Comparison of ENCODE assay signal across 11 cellular contexts in the genomic region with DNA sequence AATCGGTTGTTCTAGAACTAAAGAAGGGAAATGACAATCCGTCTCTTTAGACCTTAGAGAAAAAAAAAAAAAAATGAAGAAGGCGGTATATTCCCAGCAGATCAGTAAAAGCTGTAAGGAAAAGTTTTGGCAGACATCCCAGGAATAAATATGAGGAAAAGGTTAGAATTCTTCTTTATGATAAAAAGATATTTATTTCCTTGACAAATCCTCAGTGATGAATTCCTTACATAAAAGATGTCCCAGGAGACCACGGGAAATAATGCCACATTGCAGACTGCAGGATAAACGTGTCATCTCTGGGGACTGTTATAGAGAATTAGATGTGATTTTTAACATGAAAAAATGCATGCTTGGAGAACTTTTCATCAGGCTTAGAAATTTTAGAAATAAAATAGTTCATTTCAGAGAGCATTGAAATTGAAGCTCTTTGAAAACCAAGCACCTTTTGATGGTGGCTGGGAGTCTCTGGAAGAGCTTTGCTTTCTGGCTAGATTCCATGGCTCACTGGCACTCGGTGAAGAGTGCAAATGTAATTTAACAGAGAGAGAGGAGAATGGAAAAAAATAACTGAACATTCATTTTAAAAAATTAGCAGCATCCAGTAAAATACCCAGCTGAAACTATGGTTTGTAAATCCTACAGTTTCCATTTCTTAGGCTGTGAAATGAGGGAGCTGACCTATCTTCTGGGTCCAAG.
A peak's percentile ranks its signal among the peaks of the same experiment; 100 is the strongest.
DNase-seq lines count a peak whose midpoint lies in the region; ATAC-seq, FAIRE-seq and TF ChIP-seq lines count a peak whose summit lies in the region.
"Had no signal": no experiment of that assay in that cellular context is flagged by ENCODE, and none has a peak within 500 bp of the region (broad histone marks: within the 10 kb centered on the region; RNA-seq: fewer than 3 reads in every experiment).

No MANE protein-coding gene starts in this region.

- H3K27ac ChIP-seq in colonic mucosa (peak overlapping the region; percentile 66), tibial nerve (peak overlapping the region; percentile 28 to 89 (median 66))

- TF ChIP-seq EP300 in tibial nerve (IDR thresholded peaks at IDR 0.05), result no peak

- no peak for FAIRE-seq in GM12892 (lab: Jason Lieb, UNC)
- FAIRE-seq: A204.1, G401.6 had no signal

- H3K4me3 ChIP-seq in colonic mucosa, result no peak overlapping the region
- H3K4me3 ChIP-seq in tibial nerve, result peak overlapping the region in 1 of 4 donors; percentile 2
- no peak overlapping the region for H3K4me3 ChIP-seq in mucosa of descending colon

- ATAC-seq in GM21717 (IDR thresholded peaks at IDR 0.05; ENCODE audit: unreplicated experiment), result no peak
- no peak for ATAC-seq in mucosa of descending colon

- H3K36me3 ChIP-seq in colonic mucosa, result no peaks in the 10 kb centered on the region
- peaks cover 0 to 32% (median 0%) of the 10 kb centered on the region in 3 donors for H3K36me3 ChIP-seq in tibial nerve
- H3K36me3 ChIP-seq in mucosa of descending colon (ENCODE audit: low read depth), result no peaks in the 10 kb centered on the region

- H3K4me1 ChIP-seq in colonic mucosa, result no peaks in the 10 kb centered on the region
- peaks cover 0 to 45% (median 19%) of the 10 kb centered on the region in 4 donors for H3K4me1 ChIP-seq in tibial nerve
- no peaks in the 10 kb centered on the region for H3K4me1 ChIP-seq in mucosa of descending colon (ENCODE audit: low read depth)

- H3K27me3 ChIP-seq in colonic mucosa (no peaks in the 10 kb centered on the region), tibial nerve (no peaks in the 10 kb centered on the region)

- H3K9me3 ChIP-seq in colonic mucosa (no peaks in the 10 kb centered on the region), tibial nerve (no peaks in the 10 kb centered on the region), mucosa of descending colon (no peaks in the 10 kb centered on the region)

- TF ChIP-seq CTCF in colonic mucosa (IDR thresholded peaks at IDR 0.05) (no peak), tibial nerve (IDR thresholded peaks at IDR 0.05) (no peak), mucosa of descending colon (IDR thresholded peaks at IDR 0.05) (no peak)

- DNase-seq in NCI-H2171 treated with DMSO at 0.1 percent for 48 hours (lab: John Stamatoyannopoulos, UW), result peak; percentile 22
- DNase-seq in NCI-H2171 (lab: John Stamatoyannopoulos, UW), result no peak
- DNase-seq in colonic mucosa, result no peak
- DNase-seq in midbrain (lab: John Stamatoyannopoulos, UW), result peak; percentile 49
- DNase-seq in tibial nerve (ENCODE audit: low spot score in 2 of 2), result no peak
- no peak for DNase-seq in mucosa of descending colon
- no peak for DNase-seq in GM12892 (ENCODE audit: insufficient read length)
- DNase-seq: activated T-cell treated with anti-CD3 and anti-CD28 coated beads, Interleukin-2, amount 50 U/mL, for 48 hours had no signal

- 9 to 16% methylated on average over 6 of the region's 6 CpGs for WGBS in tibial nerve, 2 donors

- TF ChIP-seq POLR2A in tibial nerve (IDR thresholded peaks at IDR 0.05) (no peak), GM12892 (IDR thresholded peaks at IDR 0.05; ENCODE audit: low read depth, low read length) (no peak)

- no peak overlapping the region for H3K9ac ChIP-seq in colonic mucosa (ENCODE audit: low read depth in 2 of 2, low read length in 2 of 2)

- intact Hi-C loops in colonic mucosa (cut with DNase I), result no loop called here
- intact Hi-C loops in mucosa of descending colon (cut with DNase I, micrococcal nuclease), result no loop called here

Comparison
In these comparisons a context has a peak if more than half of its experiments do, and no peak if none do; other contexts are left out.
1. DNase-seq: peak in NCI-H2171 treated with DMSO at 0.1 percent for 48 hours (single experiment) and midbrain (single experiment); none in NCI-H2171 (single experiment), colonic mucosa (single experiment), tibial nerve (0 of 2), mucosa of descending colon (0 of 3) and GM12892 (single experiment).